Comparison of ENCODE assay signal across 1 cellular context in genomic region chr2:152759290-152760072, GRCh38.
TF ChIP-seq lines count a peak whose summit lies in the region.

No MANE protein-coding gene starts in this region.

TF ChIP-seq in GM12878, 131 proteins besides CTCF, POLR2A, EP300 and RAD21 (continued from another document):
- TF ChIP-seq YBX1 (IDR thresholded peaks at IDR 0.05) (no peak), FOS (IDR thresholded peaks at IDR 0.05; ENCODE audit: borderline replicate concordance, extremely low read depth, insufficient read length) (no peak), NR2C1 (IDR thresholded peaks at IDR 0.05) (no peak), IKZF1 (conservative IDR thresholded peaks at IDR 0.05) (no peak), CEBPB (IDR thresholded peaks at IDR 0.05; ENCODE audit: borderline replicate concordance in 1 of 2, low read depth in 2 of 2, low read length in 2 of 2) (no peak), ZNF687 (IDR thresholded peaks at IDR 0.05) (no peak), RELA (IDR thresholded peaks at IDR 0.05; ENCODE audit: borderline replicate concordance, partially characterized antibody) (no peak), SMAD1 (IDR thresholded peaks at IDR 0.05; ENCODE audit: low read depth, partially characterized antibody) (no peak), EZH2 (IDR thresholded peaks at IDR 0.05; ENCODE audit: borderline replicate concordance, control insufficient read depth, low read depth, low read length) (no peak), E4F1 (IDR thresholded peaks at IDR 0.05; ENCODE audit: borderline replicate concordance, partially characterized antibody) (no peak)
- TF ChIP-seq, protein P1, sequence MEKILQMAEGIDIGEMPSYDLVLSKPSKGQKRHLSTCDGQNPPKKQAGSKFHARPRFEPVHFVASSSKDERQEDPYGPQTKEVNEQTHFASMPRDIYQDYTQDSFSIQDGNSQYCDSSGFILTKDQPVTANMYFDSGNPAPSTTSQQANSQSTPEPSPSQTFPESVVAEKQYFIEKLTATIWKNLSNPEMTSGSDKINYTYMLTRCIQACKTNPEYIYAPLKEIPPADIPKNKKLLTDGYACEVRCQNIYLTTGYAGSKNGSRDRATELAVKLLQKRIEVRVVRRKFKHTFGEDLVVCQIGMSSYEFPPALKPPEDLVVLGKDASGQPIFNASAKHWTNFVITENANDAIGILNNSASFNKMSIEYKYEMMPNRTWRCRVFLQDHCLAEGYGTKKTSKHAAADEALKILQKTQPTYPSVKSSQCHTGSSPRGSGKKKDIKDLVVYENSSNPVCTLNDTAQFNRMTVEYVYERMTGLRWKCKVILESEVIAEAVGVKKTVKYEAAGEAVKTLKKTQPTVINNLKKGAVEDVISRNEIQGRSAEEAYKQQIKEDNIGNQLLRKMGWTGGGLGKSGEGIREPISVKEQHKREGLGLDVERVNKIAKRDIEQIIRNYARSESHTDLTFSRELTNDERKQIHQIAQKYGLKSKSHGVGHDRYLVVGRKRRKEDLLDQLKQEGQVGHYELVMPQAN (conservative IDR thresholded peaks at IDR 0.05), result no peak
TF ChIP-seq in GM12878: peak in this region for 0.
